In the genomic region with DNA sequence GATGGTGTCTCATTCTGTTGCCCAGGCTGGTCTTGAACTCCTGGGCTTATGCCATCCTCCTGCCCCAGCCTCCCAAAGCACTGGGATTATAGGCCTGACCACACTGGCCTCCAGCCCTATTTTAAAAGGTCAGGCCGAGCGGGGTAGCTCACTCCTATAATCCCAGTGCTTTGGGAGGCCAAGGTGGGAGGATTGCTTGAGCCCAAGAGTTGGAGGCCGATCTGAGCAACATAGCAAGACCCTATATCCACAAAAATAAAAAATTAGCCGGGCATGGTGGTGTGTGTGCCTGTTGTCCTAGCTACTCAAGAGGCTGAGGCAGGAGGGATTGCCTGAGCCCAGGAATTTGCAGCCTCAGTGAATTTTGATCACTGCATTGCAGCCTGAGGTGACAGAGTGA, we compare ENCODE assay signal across 1 cellular context.
A peak's percentile ranks its signal among the peaks of the same experiment; 100 is the strongest.
TF ChIP-seq lines count a peak whose summit lies in the region.

No MANE protein-coding gene starts in this region.

TF ChIP-seq in HepG2, 621 proteins besides CTCF, POLR2A, EP300 and RAD21:
- TF ChIP-seq, protein P1, sequence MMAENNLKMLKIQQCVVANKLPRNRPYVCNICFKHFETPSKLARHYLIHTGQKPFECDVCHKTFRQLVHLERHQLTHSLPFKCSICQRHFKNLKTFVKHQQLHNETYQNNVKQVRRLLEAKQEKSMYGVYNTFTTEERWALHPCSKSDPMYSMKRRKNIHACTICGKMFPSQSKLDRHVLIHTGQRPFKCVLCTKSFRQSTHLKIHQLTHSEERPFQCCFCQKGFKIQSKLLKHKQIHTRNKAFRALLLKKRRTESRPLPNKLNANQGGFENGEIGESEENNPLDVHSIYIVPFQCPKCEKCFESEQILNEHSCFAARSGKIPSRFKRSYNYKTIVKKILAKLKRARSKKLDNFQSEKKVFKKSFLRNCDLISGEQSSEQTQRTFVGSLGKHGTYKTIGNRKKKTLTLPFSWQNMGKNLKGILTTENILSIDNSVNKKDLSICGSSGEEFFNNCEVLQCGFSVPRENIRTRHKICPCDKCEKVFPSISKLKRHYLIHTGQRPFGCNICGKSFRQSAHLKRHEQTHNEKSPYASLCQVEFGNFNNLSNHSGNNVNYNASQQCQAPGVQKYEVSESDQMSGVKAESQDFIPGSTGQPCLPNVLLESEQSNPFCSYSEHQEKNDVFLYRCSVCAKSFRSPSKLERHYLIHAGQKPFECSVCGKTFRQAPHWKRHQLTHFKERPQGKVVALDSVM (CRISPR knock-in tag; IDR thresholded peaks at IDR 0.05): peak; percentile 80
- TF ChIP-seq, protein P2, sequence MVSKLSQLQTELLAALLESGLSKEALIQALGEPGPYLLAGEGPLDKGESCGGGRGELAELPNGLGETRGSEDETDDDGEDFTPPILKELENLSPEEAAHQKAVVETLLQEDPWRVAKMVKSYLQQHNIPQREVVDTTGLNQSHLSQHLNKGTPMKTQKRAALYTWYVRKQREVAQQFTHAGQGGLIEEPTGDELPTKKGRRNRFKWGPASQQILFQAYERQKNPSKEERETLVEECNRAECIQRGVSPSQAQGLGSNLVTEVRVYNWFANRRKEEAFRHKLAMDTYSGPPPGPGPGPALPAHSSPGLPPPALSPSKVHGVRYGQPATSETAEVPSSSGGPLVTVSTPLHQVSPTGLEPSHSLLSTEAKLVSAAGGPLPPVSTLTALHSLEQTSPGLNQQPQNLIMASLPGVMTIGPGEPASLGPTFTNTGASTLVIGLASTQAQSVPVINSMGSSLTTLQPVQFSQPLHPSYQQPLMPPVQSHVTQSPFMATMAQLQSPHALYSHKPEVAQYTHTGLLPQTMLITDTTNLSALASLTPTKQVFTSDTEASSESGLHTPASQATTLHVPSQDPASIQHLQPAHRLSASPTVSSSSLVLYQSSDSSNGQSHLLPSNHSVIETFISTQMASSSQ (IDR thresholded peaks at IDR 0.05; ENCODE audit: low read depth): no peak
- TF ChIP-seq, protein P2 (CRISPR knock-in tag; IDR thresholded peaks at IDR 0.05; ENCODE audit: borderline replicate concordance): no peak
TF ChIP-seq in HepG2: peak in this region for 1.
